Comparison of ENCODE assay signal across 28 cellular contexts in the genomic region with DNA sequence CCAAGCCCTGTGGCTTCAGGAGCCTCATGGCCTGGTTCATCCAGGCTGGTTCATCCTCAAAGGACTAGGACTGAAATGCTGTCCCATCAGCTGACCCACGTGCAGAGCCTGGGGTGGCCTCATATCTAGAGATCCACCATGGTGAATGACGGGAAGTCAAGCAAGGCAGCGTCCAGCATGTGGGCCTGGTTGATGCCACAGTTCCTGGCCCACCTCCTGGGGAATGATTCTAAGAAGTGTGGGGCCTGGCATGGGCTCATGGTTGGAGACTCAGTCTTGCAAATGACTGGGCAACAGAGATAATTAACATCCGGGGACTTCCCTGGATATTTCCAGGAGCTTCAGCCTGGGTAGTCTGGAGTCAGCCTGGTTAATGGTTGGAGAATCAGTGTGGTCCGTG.
"Had no signal": no experiment of that assay in that cellular context is flagged by ENCODE, and none has a peak within 500 bp of the region (broad histone marks: within the 10 kb centered on the region; RNA-seq: fewer than 3 reads in every experiment).

No MANE protein-coding gene starts in this region.

- ATAC-seq: naive thymus-derived CD8-positive, alpha-beta T cell; pancreas; right lobe of liver; stimulated activated effector memory CD8-positive, alpha-beta T cell treated with anti-CD3 and anti-CD28 coated beads, Interleukin-12 subunit alpha, Interleukin-12 subunit beta, amount 100 ng/mL, for 72 hours; stimulated activated naive B cell treated with anti-CD40 and anti-IgM and Interleukin-4, amounts not matched to agents 10 μg/mL and 1 μg/mL and 100 μg/mL, for 72 hours had no signal

- H3K4me1 ChIP-seq: pancreas, prostate gland, right atrium auricular region, right lobe of liver, stomach, tibial nerve, upper lobe of left lung had no signal

- H3K4me3 ChIP-seq: pancreas, prostate gland, right atrium auricular region, right lobe of liver, skin epidermis, smooth muscle cell, stomach, thoracic aorta, thyroid gland, tibial nerve, upper lobe of left lung had no signal

- DNase-seq: naive B cell; naive thymus-derived CD8-positive, alpha-beta T cell; nephron progenitor cell; nucleus accumbens; pancreas; retina; right lobe of liver; stimulated activated CD4-positive, alpha-beta T cell treated with anti-CD3 and anti-CD28 coated beads, Interleukin-15, amount 100 ng/mL, for 24 hours; stimulated activated CD4-positive, alpha-beta T cell treated with anti-CD3 and anti-CD28 coated beads, Interleukin-2, amount 100 ng/mL, for 24 hours; stimulated activated CD4-positive, alpha-beta T cell treated with anti-CD3 and anti-CD28 coated beads, Interleukin-2, amount 100 ng/mL, for 48 hours; stimulated activated CD4-positive, alpha-beta T cell treated with anti-CD3 and anti-CD28 coated beads, Interleukin-4, amount 100 ng/mL, for 24 hours; stimulated activated naive B cell treated with anti-CD40 and anti-IgM and Interleukin-4, amounts not matched to agents 10 μg/mL and 1 μg/mL and 100 μg/mL, for 72 hours; stimulated activated naive CD4-positive, alpha-beta T cell treated with Interleukin-2 at 50 U/mL for 16 hours; stomach; thyroid gland; trophoblast cell; upper lobe of left lung had no signal

- H3K9me3 Mint-ChIP-seq: natural killer cell treated with Interleukin-12 subunit alpha and Interleukin-12 subunit beta and Interleukin-15 and Interleukin-18, amount 100 ng/mL, for 72 hours; stimulated activated naive CD8-positive, alpha-beta T cell treated with anti-CD3 and anti-CD28 coated beads, Interleukin-15, Interleukin-2, amounts not matched to agents 100 ng/mL and 50 ng/mL, for 24 hours had no signal

- H3K36me3 ChIP-seq: neutrophil, pancreas, prostate gland, right atrium auricular region, right lobe of liver, stomach, thoracic aorta, thyroid gland, tibial nerve, upper lobe of left lung had no signal

- H3K4me3 Mint-ChIP-seq: naive B cell; naive thymus-derived CD8-positive, alpha-beta T cell; natural killer cell treated with Interleukin-12 subunit alpha and Interleukin-12 subunit beta and Interleukin-15 and Interleukin-18, amount 100 ng/mL, for 72 hours; nephron progenitor cell; neural crest cell; stimulated activated effector memory CD8-positive, alpha-beta T cell treated with anti-CD3 and anti-CD28 coated beads, Interleukin-12 subunit alpha, Interleukin-12 subunit beta, amount 100 ng/mL, for 72 hours; stimulated activated naive B cell treated with anti-CD40 and anti-IgM and Interleukin-4, amounts not matched to agents 10 μg/mL and 1 μg/mL and 100 μg/mL, for 72 hours; stimulated activated naive CD8-positive, alpha-beta T cell treated with anti-CD3 and anti-CD28 coated beads, Interleukin-15, Interleukin-2, amounts not matched to agents 100 ng/mL and 50 ng/mL, for 24 hours had no signal

- H3K4me1 Mint-ChIP-seq: naive B cell; naive thymus-derived CD8-positive, alpha-beta T cell; stimulated activated effector memory CD8-positive, alpha-beta T cell treated with anti-CD3 and anti-CD28 coated beads, Interleukin-12 subunit alpha, Interleukin-12 subunit beta, amount 100 ng/mL, for 72 hours; stimulated activated naive B cell treated with anti-CD40 and anti-IgM and Interleukin-4, amounts not matched to agents 10 μg/mL and 1 μg/mL and 100 μg/mL, for 72 hours had no signal

- H3K27ac ChIP-seq: neutrophil, pancreas, prostate gland, right atrium auricular region, right lobe of liver, skin epidermis, stomach, thoracic aorta, thyroid gland, tibial nerve, upper lobe of left lung had no signal

- H3K27ac Mint-ChIP-seq: naive B cell; naive thymus-derived CD8-positive, alpha-beta T cell; natural killer cell treated with Interleukin-12 subunit alpha and Interleukin-12 subunit beta and Interleukin-15 and Interleukin-18, amount 100 ng/mL, for 72 hours; nephron progenitor cell; stimulated activated effector memory CD8-positive, alpha-beta T cell treated with anti-CD3 and anti-CD28 coated beads, Interleukin-12 subunit alpha, Interleukin-12 subunit beta, amount 100 ng/mL, for 72 hours; stimulated activated naive B cell treated with anti-CD40 and anti-IgM and Interleukin-4, amounts not matched to agents 10 μg/mL and 1 μg/mL and 100 μg/mL, for 72 hours; stimulated activated naive CD8-positive, alpha-beta T cell treated with anti-CD3 and anti-CD28 coated beads, Interleukin-15, Interleukin-2, amounts not matched to agents 100 ng/mL and 50 ng/mL, for 24 hours had no signal

- H3K9me3 ChIP-seq: neutrophil, pancreas, prostate gland, right atrium auricular region, right lobe of liver, stomach, thoracic aorta, thyroid gland, tibial nerve, upper lobe of left lung had no signal

- H3K36me3 Mint-ChIP-seq: naive thymus-derived CD8-positive, alpha-beta T cell; natural killer cell treated with Interleukin-12 subunit alpha and Interleukin-12 subunit beta and Interleukin-15 and Interleukin-18, amount 100 ng/mL, for 72 hours; stimulated activated effector memory CD8-positive, alpha-beta T cell treated with anti-CD3 and anti-CD28 coated beads, Interleukin-12 subunit alpha, Interleukin-12 subunit beta, amount 100 ng/mL, for 72 hours had no signal

- H3K27me3 ChIP-seq: neutrophil, pancreas, right atrium auricular region, right lobe of liver, thyroid gland, tibial nerve, upper lobe of left lung had no signal
